ENCODE assay signal across 2 cellular contexts in the genomic region with DNA sequence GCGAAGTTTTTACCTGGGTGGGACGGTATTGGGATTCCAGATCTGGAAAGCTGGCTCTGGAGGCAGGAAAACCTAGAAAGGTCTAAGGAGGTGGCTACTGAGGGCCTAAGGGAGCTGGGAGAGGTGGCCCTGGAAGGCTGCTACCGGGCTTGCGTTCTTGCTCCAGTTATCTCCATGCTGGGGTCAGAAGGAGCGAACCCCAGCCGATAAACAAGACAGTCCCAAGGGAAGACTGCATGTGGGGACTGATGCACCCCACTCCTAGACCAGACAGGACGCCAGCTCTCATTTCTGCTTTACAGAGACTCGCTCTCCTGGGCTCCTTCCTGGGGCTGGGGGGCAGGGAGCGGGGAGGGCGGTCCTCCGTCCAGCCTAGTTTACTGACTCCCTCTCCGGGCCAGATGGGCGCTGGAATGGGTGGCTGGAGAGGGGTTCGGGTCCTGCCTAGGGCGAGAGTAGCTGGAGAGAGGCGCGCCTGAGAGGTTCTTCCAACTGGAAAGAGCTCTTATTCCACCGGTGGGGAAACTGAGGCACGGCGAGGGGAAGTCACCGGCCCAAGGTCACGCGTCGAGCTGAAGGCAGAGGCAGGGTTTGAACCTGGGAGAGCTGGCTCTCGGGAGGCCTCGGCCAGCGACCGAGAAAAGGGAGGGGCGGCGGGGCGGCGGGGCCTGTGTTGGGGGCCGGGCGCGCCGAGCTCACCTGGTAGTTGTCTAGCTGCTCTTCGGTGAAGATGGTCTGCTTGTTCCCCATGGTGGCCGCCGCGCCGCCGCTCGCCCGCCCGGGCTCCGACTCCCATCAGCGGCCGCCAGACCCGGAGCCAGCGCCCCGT.
TF ChIP-seq lines count a peak whose summit lies in the region.

No MANE protein-coding gene starts in this region.

TF ChIP-seq in GM23338, 12 proteins besides CTCF, POLR2A, EP300 and RAD21 (continued from another document):
- TF ChIP-seq, protein P1, sequence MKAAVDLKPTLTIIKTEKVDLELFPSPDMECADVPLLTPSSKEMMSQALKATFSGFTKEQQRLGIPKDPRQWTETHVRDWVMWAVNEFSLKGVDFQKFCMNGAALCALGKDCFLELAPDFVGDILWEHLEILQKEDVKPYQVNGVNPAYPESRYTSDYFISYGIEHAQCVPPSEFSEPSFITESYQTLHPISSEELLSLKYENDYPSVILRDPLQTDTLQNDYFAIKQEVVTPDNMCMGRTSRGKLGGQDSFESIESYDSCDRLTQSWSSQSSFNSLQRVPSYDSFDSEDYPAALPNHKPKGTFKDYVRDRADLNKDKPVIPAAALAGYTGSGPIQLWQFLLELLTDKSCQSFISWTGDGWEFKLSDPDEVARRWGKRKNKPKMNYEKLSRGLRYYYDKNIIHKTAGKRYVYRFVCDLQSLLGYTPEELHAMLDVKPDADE (IDR thresholded peaks at IDR 0.05), result no peak

TF ChIP-seq in SK-N-SH, 30 proteins besides CTCF, POLR2A, EP300 and RAD21 (continued from another document):
- TF ChIP-seq SIN3A (IDR thresholded peaks at IDR 0.05; ENCODE audit: borderline replicate concordance, low read depth, low read length) (no peak), TCF12 (IDR thresholded peaks at IDR 0.05) (no peak), YY1 (IDR thresholded peaks at IDR 0.05; ENCODE audit: low read depth) (no peak), MXI1 (IDR thresholded peaks at IDR 0.05; ENCODE audit: low read depth, low read length) (no peak), FOXM1 (IDR thresholded peaks at IDR 0.05; ENCODE audit: low read depth) (no peak), FOSL2 (IDR thresholded peaks at IDR 0.05; ENCODE audit: borderline replicate concordance, low read depth) (no peak), GABPA (IDR thresholded peaks at IDR 0.05; ENCODE audit: low read depth) (no peak), TEAD4 (IDR thresholded peaks at IDR 0.05; ENCODE audit: borderline replicate concordance, insufficient read depth) (no peak), RFX5 (IDR thresholded peaks at IDR 0.05; ENCODE audit: low read length) (no peak), TAF1 (IDR thresholded peaks at IDR 0.05; ENCODE audit: borderline replicate concordance, low read depth, low read length) (no peak), POLR2AphosphoS5 (IDR thresholded peaks at IDR 0.05; ENCODE audit: low read depth, low read length) (no peak), CHD2 (IDR thresholded peaks at IDR 0.05; ENCODE audit: low read length, partially characterized antibody) (no peak), GATA2 (CRISPR knock-in tag; IDR thresholded peaks at IDR 0.05) (no peak), RCOR1 (IDR thresholded peaks at IDR 0.05; ENCODE audit: low read length) (no peak), NRF1 (IDR thresholded peaks at IDR 0.05; ENCODE audit: low read depth, low read length) (no peak), ELF1 (IDR thresholded peaks at IDR 0.05) (no peak)
- TF ChIP-seq, protein P2, sequence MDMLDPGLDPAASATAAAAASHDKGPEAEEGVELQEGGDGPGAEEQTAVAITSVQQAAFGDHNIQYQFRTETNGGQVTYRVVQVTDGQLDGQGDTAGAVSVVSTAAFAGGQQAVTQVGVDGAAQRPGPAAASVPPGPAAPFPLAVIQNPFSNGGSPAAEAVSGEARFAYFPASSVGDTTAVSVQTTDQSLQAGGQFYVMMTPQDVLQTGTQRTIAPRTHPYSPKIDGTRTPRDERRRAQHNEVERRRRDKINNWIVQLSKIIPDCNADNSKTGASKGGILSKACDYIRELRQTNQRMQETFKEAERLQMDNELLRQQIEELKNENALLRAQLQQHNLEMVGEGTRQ (IDR thresholded peaks at IDR 0.05; ENCODE audit: borderline replicate concordance, low read depth, low read length), result no peak
- TF ChIP-seq, protein P3, sequence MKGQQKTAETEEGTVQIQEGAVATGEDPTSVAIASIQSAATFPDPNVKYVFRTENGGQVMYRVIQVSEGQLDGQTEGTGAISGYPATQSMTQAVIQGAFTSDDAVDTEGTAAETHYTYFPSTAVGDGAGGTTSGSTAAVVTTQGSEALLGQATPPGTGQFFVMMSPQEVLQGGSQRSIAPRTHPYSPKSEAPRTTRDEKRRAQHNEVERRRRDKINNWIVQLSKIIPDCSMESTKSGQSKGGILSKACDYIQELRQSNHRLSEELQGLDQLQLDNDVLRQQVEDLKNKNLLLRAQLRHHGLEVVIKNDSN (IDR thresholded peaks at IDR 0.05; ENCODE audit: borderline replicate concordance, low read depth), result no peak
